In the genomic region with DNA sequence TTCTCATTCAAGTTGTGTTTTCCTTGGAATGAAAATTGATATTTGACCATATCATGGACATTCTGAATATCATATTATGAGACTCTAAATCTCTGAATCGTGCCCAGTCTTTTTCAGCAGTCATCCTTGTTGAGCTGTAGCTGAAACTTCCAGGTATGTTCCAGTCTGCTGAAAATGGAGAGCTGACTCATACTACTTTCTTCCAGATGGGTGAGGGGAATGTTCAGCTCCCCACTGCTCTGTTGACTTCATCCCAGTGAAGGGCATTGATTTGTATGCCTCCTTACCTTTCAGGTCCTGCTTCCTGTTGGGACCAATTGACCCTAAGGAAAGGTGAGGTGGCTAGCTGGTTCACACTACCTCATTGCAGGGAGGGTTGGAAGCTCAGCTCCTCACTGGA, we compare ENCODE assay signal across 22 cellular contexts. TPM values are rescaled to one million over a fixed set of nuclear protein-coding genes. Genes with fewer than 3 reads are reported as not detected.
DNase-seq lines count a peak whose midpoint lies in the region; ATAC-seq and TF ChIP-seq lines count a peak whose summit lies in the region.
"Had no signal": no experiment of that assay in that cellular context is flagged by ENCODE, and none has a peak within 500 bp of the region (broad histone marks: within the 10 kb centered on the region; RNA-seq: fewer than 3 reads in every experiment).

No MANE protein-coding gene starts in this region.

- ATAC-seq in stimulated activated naive CD8-positive, alpha-beta T cell treated with anti-CD3 and anti-CD28 coated beads, Interleukin-15, Interleukin-2, amounts not matched to agents 100 U/mL and 50 U/mL, for 24 hours = no peak
- no peak for ATAC-seq in HG03039 (IDR thresholded peaks at IDR 0.05; ENCODE audit: unreplicated experiment)
- ATAC-seq: A549, GM12878 had no signal

- TF ChIP-seq CTCF in epithelial cell of esophagus (IDR thresholded peaks at IDR 0.05; ENCODE audit: insufficient read depth, low read depth, low read length, missing control alignments) (no peak), ascending aorta (IDR thresholded peaks at IDR 0.05) (no peak)

- peaks cover 0 to 3% of the 10 kb centered on the region in 2 donors for H3K9me3 ChIP-seq in ascending aorta
- H3K9me3 ChIP-seq: A549, BE2C had no signal

- H3K4me3 ChIP-seq in epithelial cell of esophagus (ENCODE audit: low read length) (no peak overlapping the region), ascending aorta (no peak overlapping the region)
- H3K4me3 ChIP-seq: A549; BLaER1 treated with 17β-estradiol and CSF1 and Interleukin-3, amounts not matched to agents 10 nM and 100 nM; GM12878; GM23248 had no signal

- H3K4me1 ChIP-seq in ascending aorta = no peaks in the 10 kb centered on the region
- H3K4me1 ChIP-seq: A549; BE2C; BLaER1 treated with 17β-estradiol and CSF1 and Interleukin-3, amounts not matched to agents 10 nM and 100 nM had no signal

- no peaks in the 10 kb centered on the region for H3K36me3 ChIP-seq in ascending aorta
- H3K36me3 ChIP-seq: BE2C; BLaER1 treated with 17β-estradiol and CSF1 and Interleukin-3, amounts not matched to agents 10 nM and 100 nM had no signal

- no peak overlapping the region for H3K27ac ChIP-seq in ascending aorta
- H3K27ac ChIP-seq: A549; BLaER1 treated with 17β-estradiol and CSF1 and Interleukin-3, amounts not matched to agents 10 nM and 100 nM; GM23248 had no signal

- intact Hi-C loops in ascending aorta (cut with DNase I) = no loop called here

- DNase-seq in DMS53 treated with DMSO at 0.1 percent for 48 hours (lab: John Stamatoyannopoulos, UW; ENCODE audit: unreplicated experiment) (peak; percentile 34), epithelial cell of esophagus (ENCODE audit: low read depth) (peak; percentile 24), kidney tubule cell (ENCODE audit: low spot score) (peak; percentile 36), ascending aorta (ENCODE audit: low spot score in 2 of 2) (no peak)
- DNase-seq in stimulated activated naive CD8-positive, alpha-beta T cell treated with anti-CD3 and anti-CD28 coated beads, Interleukin-15, Interleukin-2, amounts not matched to agents 100 U/mL and 50 U/mL, for 24 hours = no peak
- DNase-seq: 8988T; ACHN; AML-193; BE2C; CD4-positive, alpha-beta T cell; CD8-positive, alpha-beta memory T cell; DMS 273 treated with DMSO at 0.1 percent for 48 hours; EL; GDM1; GM23248; H7; HCEC 1CT had no signal

- H3K27me3 ChIP-seq in ascending aorta = no peaks in the 10 kb centered on the region
- H3K27me3 ChIP-seq: BE2C; BLaER1 treated with 17β-estradiol and CSF1 and Interleukin-3, amounts not matched to agents 10 nM and 100 nM had no signal

RNA-seq across cellular contexts. Expression of a gene that starts 3.5 kb away (rescaled TPM):
- not detected for total RNA-seq in ascending aorta
- total RNA-seq: CD4-positive, alpha-beta T cell; CD8-positive, alpha-beta memory T cell; GM12878; GM23248; H1; H7 had no signal

RNA-seq across cellular contexts. Expression of a gene that starts 37.4 kb away (rescaled TPM):
- total RNA-seq in ascending aorta = not detected
- total RNA-seq: CD4-positive, alpha-beta T cell; CD8-positive, alpha-beta memory T cell; GM12878; GM23248; H1 had no signal

Comparison
In these comparisons a context has a peak if more than half of its experiments do, and no peak if none do; other contexts are left out.
1. DNase-seq: peak in DMS53 treated with DMSO at 0.1 percent for 48 hours (single experiment), epithelial cell of esophagus (single experiment) and kidney tubule cell (single experiment); none in ascending aorta (0 of 2) and stimulated activated naive CD8-positive, alpha-beta T cell treated with anti-CD3 and anti-CD28 coated beads, Interleukin-15, Interleukin-2, amounts not matched to agents 100 U/mL and 50 U/mL, for 24 hours (single experiment).